In genomic region chr19:45901432-45901903, GRCh38 we compare ENCODE assay signal across 8 cellular contexts. TPM values are rescaled to one million over a fixed set of nuclear protein-coding genes. Genes with fewer than 3 reads are reported as not detected.
DNase-seq lines count a peak whose midpoint lies in the region; ATAC-seq and TF ChIP-seq lines count a peak whose summit lies in the region.

No MANE protein-coding gene starts in this region.

- no TSS peak for BruUV-seq in MCF 10A (replicated peaks; lab: Mats Ljungman, UMichigan)

- H3K36me3 ChIP-seq in stomach smooth muscle (ENCODE audit: control insufficient read depth in 2 of 2, insufficient read depth in 2 of 2, low read length in 2 of 2), result peaks cover 10 to 14% of the 10 kb centered on the region in 2 donors

- H3K27ac ChIP-seq in stomach smooth muscle (ENCODE audit: low read length), result no peak overlapping the region

- no peak for ATAC-seq in left lobe of liver

- no peak overlapping the region for H3K9ac ChIP-seq in stomach smooth muscle (ENCODE audit: low read length in 2 of 2)

- CTCF ChIA-PET in MCF 10A (lab: Yijun Ruan, JAX), result interaction anchor here (1.5 to 1.9 kb wide), 3 partner anchors 10 to 84 kb away, joined by 5 to 8 read pairs (median 7); no protein-coding TSS in a partner anchor

- no peaks in the 10 kb centered on the region for H3K27me3 Mint-ChIP-seq in MCF 10A (ENCODE audit: insufficient read depth, unreplicated experiment)

- DNase-seq in GM03348 (ENCODE audit: low spot score), result peak; percentile 62
- peak; percentile 72 for DNase-seq in NOMO-1 treated with DMSO at 0.1 percent for 48 hours (lab: John Stamatoyannopoulos, UW; ENCODE audit: unreplicated experiment)
- peak; percentile 29 for DNase-seq in MCF 10A (ENCODE audit: unreplicated experiment)
- peak; percentile 52 for DNase-seq in left lobe of liver (ENCODE audit: low spot score)
- DNase-seq in SHP77 treated with DMSO at 0.1 percent for 48 hours (lab: John Stamatoyannopoulos, UW), result no peak
- no peak for DNase-seq in NCI-H187 treated with DMSO at 0.1 percent for 48 hours (lab: John Stamatoyannopoulos, UW)
- DNase-seq in NCI-H345 treated with DMSO at 0.1 percent for 48 hours (lab: John Stamatoyannopoulos, UW; ENCODE audit: unreplicated experiment), result no peak

- H3K9me3 Mint-ChIP-seq in MCF 10A (ENCODE audit: unreplicated experiment), result no peaks in the 10 kb centered on the region

- peaks cover 43% of the 10 kb centered on the region for H3K36me3 Mint-ChIP-seq in MCF 10A (ENCODE audit: insufficient read depth, unreplicated experiment)

- no peaks in the 10 kb centered on the region for H3K27me3 ChIP-seq in stomach smooth muscle (ENCODE audit: control insufficient read depth in 1 of 2, insufficient read depth in 2 of 2, low read length in 2 of 2)

- no peak for TF ChIP-seq CTCF in MCF 10A (IDR thresholded peaks at IDR 0.05; ENCODE audit: unreplicated experiment)

- peaks cover 6% of the 10 kb centered on the region for H3K4me1 Mint-ChIP-seq in MCF 10A (ENCODE audit: insufficient read depth, unreplicated experiment)

- peak overlapping the region; percentile 98 for H3K4me3 Mint-ChIP-seq in MCF 10A (ENCODE audit: unreplicated experiment)

- POLR2A ChIA-PET in MCF 10A (lab: Yijun Ruan, JAX), result interaction anchor here (0.7 to 4.4 kb wide), 6 partner anchors 15 to 233 kb away, joined by 3 to 46 read pairs (median 4); partner anchors contain the start of genes CCDC61, IRF2BP1 and SYMPK

- intact Hi-C loops in MCF 10A (cut with micrococcal nuclease), result no loop called here

- H3K9me3 ChIP-seq in stomach smooth muscle (ENCODE audit: control insufficient read depth in 2 of 2, low read length in 2 of 2), result no peaks in the 10 kb centered on the region

- H3K4me3 ChIP-seq in stomach smooth muscle (ENCODE audit: low read length in 2 of 2), result peak overlapping the region; percentile 57 to 69

- H3K27ac Mint-ChIP-seq in MCF 10A (ENCODE audit: low read depth, unreplicated experiment), result peak overlapping the region; percentile 83

- H3K4me1 ChIP-seq in stomach smooth muscle (ENCODE audit: control insufficient read depth, insufficient read depth, low read length), result peaks cover 20% of the 10 kb centered on the region

RNA-seq across cellular contexts. Expression of gene MYPOP, which starts 0.9 kb away (rescaled TPM):
- 5.5 and 7.0 TPM in 2 replicates for total RNA-seq in MCF 10A (2022)
- total RNA-seq in left lobe of liver, result 5.0 TPM

RNA-seq across cellular contexts. Expression of gene NANOS2, which starts 13.1 kb away (rescaled TPM):
- not detected in 2 replicates for total RNA-seq in MCF 10A (2022)
- total RNA-seq in left lobe of liver, result not detected

RNA-seq across cellular contexts. Expression of gene IRF2BP1, which starts 15.5 kb away (rescaled TPM):
- total RNA-seq in MCF 10A (2022) (14.7 and 18.1 TPM in 2 replicates), left lobe of liver (19.5 TPM)

RNA-seq across cellular contexts. Expression of gene FOXA3, which starts 37.3 kb away (rescaled TPM):
- total RNA-seq in MCF 10A (2022), result not detected in 2 replicates
- total RNA-seq in left lobe of liver, result 31.6 TPM

RNA-seq across cellular contexts. Expression of gene SYMPK, which starts 38.5 kb away (rescaled TPM):
- total RNA-seq in MCF 10A (2022), result 77.4 and 86.2 TPM in 2 replicates
- 45.9 TPM for total RNA-seq in left lobe of liver

Comparison
In these comparisons a context has a peak if more than half of its experiments do, and no peak if none do; other contexts are left out.
1. DNase-seq: peak in GM03348 (single experiment), NOMO-1 treated with DMSO at 0.1 percent for 48 hours (single experiment), MCF 10A (single experiment) and left lobe of liver (single experiment); none in SHP77 treated with DMSO at 0.1 percent for 48 hours (single experiment), NCI-H187 treated with DMSO at 0.1 percent for 48 hours (single experiment) and NCI-H345 treated with DMSO at 0.1 percent for 48 hours (single experiment).